17 cellular contexts compared by ENCODE assay signal in genomic region chr2:204472375-204472774, GRCh38.
DNase-seq lines count a peak whose midpoint lies in the region; ATAC-seq, FAIRE-seq and TF ChIP-seq lines count a peak whose summit lies in the region.
"Had no signal": no experiment of that assay in that cellular context is flagged by ENCODE, and none has a peak within 500 bp of the region (broad histone marks: within the 10 kb centered on the region; RNA-seq: fewer than 3 reads in every experiment).

No MANE protein-coding gene starts in this region.

- FAIRE-seq in K562 (lab: Jason Lieb, UNC), result no peak

- no peaks in the 10 kb centered on the region for H3K79me2 ChIP-seq in K562 (ENCODE audit: control insufficient read depth, insufficient read depth, low read length)

- TF ChIP-seq EP300 in K562 (IDR thresholded peaks at IDR 0.05; ENCODE audit: low read length) (no peak), ovary (IDR thresholded peaks at IDR 0.05) (no peak)

- no peak for TF ChIP-seq POLR2A in K562 (conservative IDR thresholded peaks at IDR 0.05)
- no peak for TF ChIP-seq POLR2A in erythroblast (IDR thresholded peaks at IDR 0.05; ENCODE audit: low read length)
- TF ChIP-seq POLR2A in ovary (IDR thresholded peaks at IDR 0.05), result no peak

- TF ChIP-seq RAD21 in K562 (CRISPR knock-in tag; conservative IDR thresholded peaks at IDR 0.05 in 1 of 2, IDR thresholded peaks at IDR 0.05 in 1 of 2), result peak; percentile 34 to 40

- H3K4me2 ChIP-seq in K562 (ENCODE audit: insufficient read depth, low read length), result no peak overlapping the region
- H3K4me2 ChIP-seq: SK-N-SH had no signal

- H4K20me1 ChIP-seq in K562 (replicated peaks; ENCODE audit: control insufficient read depth, insufficient read depth, low read length), result no peaks in the 10 kb centered on the region

- no peaks in the 10 kb centered on the region for H3K9me1 ChIP-seq in K562 (ENCODE audit: control insufficient read depth, insufficient read depth, low read length)

- intact Hi-C loops in K562 (cut with micrococcal nuclease) (loop anchor here (10.0 kb wide), 1 partner anchor 148 kb away; no protein-coding TSS in a partner anchor), ovary (cut with DNase I) (no loop called here)

- H3K4me1 ChIP-seq in K562 (replicated peaks in 1 of 2; ENCODE audit: control insufficient read depth in 2 of 2, insufficient read depth in 2 of 2, low read length in 2 of 2), result peaks cover 0 to 17% of the 10 kb centered on the region in 2 experiments; a peak in 3 of 5 replicates
- peaks cover 2% of the 10 kb centered on the region for H3K4me1 ChIP-seq in ovary (ENCODE audit: insufficient read depth)
- H3K4me1 ChIP-seq: HAP-1 had no signal

- H3K27me3 ChIP-seq in K562 (ENCODE audit: control insufficient read depth in 2 of 2, insufficient read depth in 2 of 2, low read length in 2 of 2), result no peaks in the 10 kb centered on the region
- H3K27me3 ChIP-seq in ovary, result no peaks in the 10 kb centered on the region

- peak; percentile 24; the same call in 2 of the 3 replicates for ATAC-seq in K562
- ATAC-seq in HG03565 (IDR thresholded peaks at IDR 0.05; ENCODE audit: unreplicated experiment), result no peak

- H3K27ac ChIP-seq in K562 (ENCODE audit: extremely low read depth, low read depth, low read length) (no peak overlapping the region), ovary (no peak overlapping the region)
- H3K27ac ChIP-seq: GM23248 had no signal

- CTCF ChIA-PET in K562 (lab: Yijun Ruan, JAX; ENCODE audit: low intra/inter-chr PET ratio), result no interaction called here

- in situ Hi-C loops in K562 (cut with MboI), result no loop called here

- 18% methylated on average over 10 of the region's 10 CpGs for WGBS in K562 (ENCODE audit: insufficient coverage, low coverage, missing lambda C conversion rate)
- WGBS in ovary, 3 donors, result 54 to 68% (median 57%) methylated on average over 10 of the region's 10 CpGs

- no peaks in the 10 kb centered on the region for H3K36me3 ChIP-seq in K562 (ENCODE audit: control insufficient read depth, insufficient read depth, low read length)
- H3K36me3 ChIP-seq in ovary, result no peaks in the 10 kb centered on the region
- H3K36me3 ChIP-seq: HAP-1 had no signal

- DNase-seq in EH (ENCODE audit: low read depth) (peak; percentile 41), LHCN-M2 (ENCODE audit: low read depth) (peak; percentile 19), K562 (ENCODE audit: extremely low read depth in 1 of 4, low spot score in 3 of 4) (peak in 1 of 4 experiments; percentile 5), fibroblast of villous mesenchyme (ENCODE audit: low read depth) (peak; percentile 48), erythroblast (lab: John Stamatoyannopoulos, UW) (no peak), ovary (no peak)
- DNase-seq: CD4-positive, CD25-positive, alpha-beta regulatory T cell; GM23248; NCI-H1092; NCI-H1436 treated with DMSO at 0.1 percent for 48 hours; NCI-H1930; NCI-H2227 treated with DMSO at 0.1 percent for 48 hours; NCI-H510A; SIG-M5; SK-N-SH had no signal

- peak overlapping the region; percentile 13; the same call in 1 of the 2 replicates for H2AFZ ChIP-seq in K562 (ENCODE audit: low read depth, low read length)
- H2AFZ ChIP-seq: GM23248 had no signal

- H3K9me3 ChIP-seq in K562 (replicated peaks; ENCODE audit: control insufficient read depth, insufficient read depth, low read depth, low read length) (no peaks in the 10 kb centered on the region), ovary (no peaks in the 10 kb centered on the region)
- H3K9me3 ChIP-seq: HAP-1, SK-N-SH had no signal

- TF ChIP-seq CTCF in K562 (IDR thresholded peaks at IDR 0.05 in 2 of 3, conservative IDR thresholded peaks at IDR 0.05 in 1 of 3; ENCODE audit: insufficient read depth in 2 of 3, low read depth in 1 of 3, low read length in 3 of 3) (peak in 1 of 3 experiments; percentile 5; a peak in 1 of 6 replicates), fibroblast of villous mesenchyme (IDR thresholded peaks at IDR 0.05; ENCODE audit: insufficient read depth, low read depth, low read length) (no peak), ovary (IDR thresholded peaks at IDR 0.05) (no peak)

- no peak overlapping the region for H3K4me3 ChIP-seq in K562
- no peak overlapping the region for H3K4me3 ChIP-seq in fibroblast of villous mesenchyme (ENCODE audit: low read depth, low read length)
- H3K4me3 ChIP-seq in ovary, result no peak overlapping the region
- H3K4me3 ChIP-seq: GM23248, HAP-1 had no signal

- BruUV-seq in K562 (replicated peaks; lab: Mats Ljungman, UMichigan), result no TSS peak

- no peak overlapping the region for H3K9ac ChIP-seq in K562 (ENCODE audit: insufficient read depth in 1 of 2, low read depth in 2 of 2, low read length in 2 of 2)
- H3K9ac ChIP-seq: GM23248, SK-N-SH had no signal

- POLR2A ChIA-PET in K562 (lab: Yijun Ruan, JAX), result interaction anchor here (1.2 kb wide), 1 partner anchor 11 kb away, joined by 4 read pairs; no protein-coding TSS in a partner anchor

TF ChIP-seq in K562, 482 proteins besides CTCF, POLR2A, EP300 and RAD21 (continues in another document):
- TF ChIP-seq EP400 (IDR thresholded peaks at IDR 0.05) (no peak), KDM4B (IDR thresholded peaks at IDR 0.05; ENCODE audit: borderline replicate concordance in 2 of 2, low read depth in 1 of 2) (no peak), RBFOX2 (IDR thresholded peaks at IDR 0.05; ENCODE audit: low read depth, low read length) (no peak), ZNF121 (CRISPR knock-in tag; conservative IDR thresholded peaks at IDR 0.05) (no peak), ETS1 (conservative IDR thresholded peaks at IDR 0.05; ENCODE audit: control insufficient read depth, low read depth, low read length) (no peak), MBD2 (IDR thresholded peaks at IDR 0.05; ENCODE audit: borderline replicate concordance, low read depth) (no peak), SIN3A (IDR thresholded peaks at IDR 0.05; ENCODE audit: borderline replicate concordance in 2 of 2, control insufficient read depth in 1 of 2, low read depth in 2 of 2, low read length in 2 of 2) (no peak), MCM5 (IDR thresholded peaks at IDR 0.05; ENCODE audit: low read depth) (no peak), ZNF586 (CRISPR knock-in tag; conservative IDR thresholded peaks at IDR 0.05) (no peak), E2F6 (IDR thresholded peaks at IDR 0.05; ENCODE audit: borderline replicate concordance in 1 of 2, extremely low read depth in 1 of 2, insufficient read depth in 1 of 2, insufficient read length in 1 of 2, low read depth in 1 of 2, low read length in 1 of 2, poor library complexity in 1 of 2, severe bottlenecking in 1 of 2) (no peak), ZNF655 (CRISPR knock-in tag; IDR thresholded peaks at IDR 0.05) (no peak), HCFC1 (IDR thresholded peaks at IDR 0.05; ENCODE audit: low read depth, low read length) (no peak), PURB (CRISPR knock-in tag; IDR thresholded peaks at IDR 0.05; ENCODE audit: low read depth) (no peak), ZNF263 (CRISPR knock-in tag; IDR thresholded peaks at IDR 0.05; ENCODE audit: borderline replicate concordance) (no peak), U2AF2 (optimal IDR thresholded peaks at IDR 0.05; ENCODE audit: low read depth, low read length) (no peak), GATAD2A (IDR thresholded peaks at IDR 0.05) (no peak), NKRF (IDR thresholded peaks at IDR 0.05; ENCODE audit: borderline replicate concordance) (no peak), PHB2 (IDR thresholded peaks at IDR 0.05; ENCODE audit: low read depth) (no peak)

Comparison
In these comparisons a context has a peak if more than half of its experiments do, and no peak if none do; other contexts are left out.
1. DNase-seq: peak in EH (single experiment), LHCN-M2 (single experiment) and fibroblast of villous mesenchyme (single experiment); none in erythroblast (0 of 2) and ovary (0 of 5).